In the genomic region with DNA sequence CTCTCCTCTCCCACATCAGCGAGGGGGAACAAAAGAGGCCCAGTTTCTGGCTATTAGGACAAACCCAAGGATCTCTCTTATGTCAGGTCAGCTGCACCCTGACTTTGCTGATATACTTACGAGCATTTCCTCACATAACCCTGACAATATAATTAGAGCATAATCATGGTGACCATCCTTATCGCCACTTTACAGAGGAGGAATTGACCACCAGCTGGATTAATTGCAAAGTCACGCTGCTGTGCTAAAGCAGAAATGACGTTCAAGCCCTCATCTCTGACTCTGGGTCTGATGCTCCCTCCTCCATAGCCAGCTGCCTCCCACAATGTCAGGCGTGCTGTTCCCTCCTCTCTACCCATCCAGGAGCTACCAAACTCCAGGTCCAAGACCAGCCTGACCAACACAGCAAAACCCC, we compare ENCODE assay signal across 1 cellular context.
TF ChIP-seq lines count a peak whose summit lies in the region.

No MANE protein-coding gene starts in this region.

TF ChIP-seq in K562, 482 proteins besides CTCF, POLR2A, EP300 and RAD21 (continued from another document and continues in another):
- TF ChIP-seq, protein P1, sequence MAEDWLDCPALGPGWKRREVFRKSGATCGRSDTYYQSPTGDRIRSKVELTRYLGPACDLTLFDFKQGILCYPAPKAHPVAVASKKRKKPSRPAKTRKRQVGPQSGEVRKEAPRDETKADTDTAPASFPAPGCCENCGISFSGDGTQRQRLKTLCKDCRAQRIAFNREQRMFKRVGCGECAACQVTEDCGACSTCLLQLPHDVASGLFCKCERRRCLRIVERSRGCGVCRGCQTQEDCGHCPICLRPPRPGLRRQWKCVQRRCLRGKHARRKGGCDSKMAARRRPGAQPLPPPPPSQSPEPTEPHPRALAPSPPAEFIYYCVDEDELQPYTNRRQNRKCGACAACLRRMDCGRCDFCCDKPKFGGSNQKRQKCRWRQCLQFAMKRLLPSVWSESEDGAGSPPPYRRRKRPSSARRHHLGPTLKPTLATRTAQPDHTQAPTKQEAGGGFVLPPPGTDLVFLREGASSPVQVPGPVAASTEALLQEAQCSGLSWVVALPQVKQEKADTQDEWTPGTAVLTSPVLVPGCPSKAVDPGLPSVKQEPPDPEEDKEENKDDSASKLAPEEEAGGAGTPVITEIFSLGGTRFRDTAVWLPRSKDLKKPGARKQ (CRISPR knock-in tag; IDR thresholded peaks at IDR 0.05) = no peak
- TF ChIP-seq, protein P2, sequence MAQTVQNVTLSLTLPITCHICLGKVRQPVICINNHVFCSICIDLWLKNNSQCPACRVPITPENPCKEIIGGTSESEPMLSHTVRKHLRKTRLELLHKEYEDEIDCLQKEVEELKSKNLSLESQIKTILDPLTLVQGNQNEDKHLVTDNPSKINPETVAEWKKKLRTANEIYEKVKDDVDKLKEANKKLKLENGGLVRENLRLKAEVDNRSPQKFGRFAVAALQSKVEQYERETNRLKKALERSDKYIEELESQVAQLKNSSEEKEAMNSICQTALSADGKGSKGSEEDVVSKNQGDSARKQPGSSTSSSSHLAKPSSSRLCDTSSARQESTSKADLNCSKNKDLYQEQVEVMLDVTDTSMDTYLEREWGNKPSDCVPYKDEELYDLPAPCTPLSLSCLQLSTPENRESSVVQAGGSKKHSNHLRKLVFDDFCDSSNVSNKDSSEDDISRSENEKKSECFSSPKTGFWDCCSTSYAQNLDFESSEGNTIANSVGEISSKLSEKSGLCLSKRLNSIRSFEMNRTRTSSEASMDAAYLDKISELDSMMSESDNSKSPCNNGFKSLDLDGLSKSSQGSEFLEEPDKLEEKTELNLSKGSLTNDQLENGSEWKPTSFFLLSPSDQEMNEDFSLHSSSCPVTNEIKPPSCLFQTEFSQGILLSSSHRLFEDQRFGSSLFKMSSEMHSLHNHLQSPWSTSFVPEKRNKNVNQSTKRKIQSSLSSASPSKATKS (CRISPR knock-in tag; IDR thresholded peaks at IDR 0.05) = no peak
- TF ChIP-seq E2F4 (CRISPR knock-in tag; IDR thresholded peaks at IDR 0.05; ENCODE audit: low read depth) (no peak), RBM25 (IDR thresholded peaks at IDR 0.05; ENCODE audit: low read depth, low read length, severe bottlenecking) (no peak), SRSF9 (IDR thresholded peaks at IDR 0.05; ENCODE audit: borderline replicate concordance, low read depth, low read length) (no peak), CTBP1 (IDR thresholded peaks at IDR 0.05; ENCODE audit: borderline replicate concordance) (peak; percentile 71; the same call in 1 of the 2 replicates), U2AF2 (optimal IDR thresholded peaks at IDR 0.05; ENCODE audit: low read depth, low read length) (no peak), SNRNP70 (optimal IDR thresholded peaks at IDR 0.05; ENCODE audit: low read depth, low read length) (no peak), ZNF740 (CRISPR knock-in tag; IDR thresholded peaks at IDR 0.05) (no peak), ZNF740 (tag; IDR thresholded peaks at IDR 0.05) (no peak), ZNF445 (CRISPR knock-in tag; IDR thresholded peaks at IDR 0.05; ENCODE audit: low read depth) (no peak), STAG1 (CRISPR knock-in tag; IDR thresholded peaks at IDR 0.05; ENCODE audit: borderline replicate concordance) (no peak), CREB3L1 (IDR thresholded peaks at IDR 0.05; ENCODE audit: borderline replicate concordance, low read depth) (no peak), POLR2B (IDR thresholded peaks at IDR 0.05; ENCODE audit: low read depth, partially characterized antibody) (no peak), PRPF4 (IDR thresholded peaks at IDR 0.05; ENCODE audit: insufficient read depth, low read depth, low read length, poor library complexity, severe bottlenecking) (no peak), GABPB1 (CRISPR knock-in tag; IDR thresholded peaks at IDR 0.05) (no peak), SNIP1 (IDR thresholded peaks at IDR 0.05; ENCODE audit: low read depth) (no peak), GATAD2B (IDR thresholded peaks at IDR 0.05; ENCODE audit: borderline replicate concordance) (0 out of 2 replicates have a peak, but pooled peaks have one; percentile 25), THRA (IDR thresholded peaks at IDR 0.05) (peak; percentile 80), E2F3 (CRISPR knock-in tag; IDR thresholded peaks at IDR 0.05) (no peak), XRCC4 (IDR thresholded peaks at IDR 0.05; ENCODE audit: extremely low read depth, insufficient read depth, insufficient read length) (no peak), ZFP1 (CRISPR knock-in tag; IDR thresholded peaks at IDR 0.05) (no peak), ZBTB5 (IDR thresholded peaks at IDR 0.05) (no peak), BDP1 (IDR thresholded peaks at IDR 0.05; ENCODE audit: insufficient read depth, insufficient read length) (no peak), RUNX1 (IDR thresholded peaks at IDR 0.05; ENCODE audit: low read depth) (no peak), YBX1 (IDR thresholded peaks at IDR 0.05) (no peak), SPI1 (IDR thresholded peaks at IDR 0.05; ENCODE audit: borderline replicate concordance, low read depth, low read length) (0 out of 2 replicates have a peak, but pooled peaks have one; percentile 12)
- TF ChIP-seq, protein P3, sequence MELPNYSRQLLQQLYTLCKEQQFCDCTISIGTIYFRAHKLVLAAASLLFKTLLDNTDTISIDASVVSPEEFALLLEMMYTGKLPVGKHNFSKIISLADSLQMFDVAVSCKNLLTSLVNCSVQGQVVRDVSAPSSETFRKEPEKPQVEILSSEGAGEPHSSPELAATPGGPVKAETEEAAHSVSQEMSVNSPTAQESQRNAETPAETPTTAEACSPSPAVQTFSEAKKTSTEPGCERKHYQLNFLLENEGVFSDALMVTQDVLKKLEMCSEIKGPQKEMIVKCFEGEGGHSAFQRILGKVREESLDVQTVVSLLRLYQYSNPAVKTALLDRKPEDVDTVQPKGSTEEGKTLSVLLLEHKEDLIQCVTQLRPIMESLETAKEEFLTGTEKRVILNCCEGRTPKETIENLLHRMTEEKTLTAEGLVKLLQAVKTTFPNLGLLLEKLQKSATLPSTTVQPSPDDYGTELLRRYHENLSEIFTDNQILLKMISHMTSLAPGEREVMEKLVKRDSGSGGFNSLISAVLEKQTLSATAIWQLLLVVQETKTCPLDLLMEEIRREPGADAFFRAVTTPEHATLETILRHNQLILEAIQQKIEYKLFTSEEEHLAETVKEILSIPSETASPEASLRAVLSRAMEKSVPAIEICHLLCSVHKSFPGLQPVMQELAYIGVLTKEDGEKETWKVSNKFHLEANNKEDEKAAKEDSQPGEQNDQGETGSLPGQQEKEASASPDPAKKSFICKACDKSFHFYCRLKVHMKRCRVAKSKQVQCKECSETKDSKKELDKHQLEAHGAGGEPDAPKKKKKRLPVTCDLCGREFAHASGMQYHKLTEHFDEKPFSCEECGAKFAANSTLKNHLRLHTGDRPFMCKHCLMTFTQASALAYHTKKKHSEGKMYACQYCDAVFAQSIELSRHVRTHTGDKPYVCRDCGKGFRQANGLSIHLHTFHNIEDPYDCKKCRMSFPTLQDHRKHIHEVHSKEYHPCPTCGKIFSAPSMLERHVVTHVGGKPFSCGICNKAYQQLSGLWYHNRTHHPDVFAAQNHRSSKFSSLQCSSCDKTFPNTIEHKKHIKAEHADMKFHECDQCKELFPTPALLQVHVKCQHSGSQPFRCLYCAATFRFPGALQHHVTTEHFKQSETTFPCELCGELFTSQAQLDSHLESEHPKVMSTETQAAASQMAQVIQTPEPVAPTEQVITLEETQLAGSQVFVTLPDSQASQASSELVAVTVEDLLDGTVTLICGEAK (IDR thresholded peaks at IDR 0.05) = no peak
- TF ChIP-seq, protein P3 (CRISPR knock-in tag; IDR thresholded peaks at IDR 0.05) = no peak
- TF ChIP-seq, protein P4, sequence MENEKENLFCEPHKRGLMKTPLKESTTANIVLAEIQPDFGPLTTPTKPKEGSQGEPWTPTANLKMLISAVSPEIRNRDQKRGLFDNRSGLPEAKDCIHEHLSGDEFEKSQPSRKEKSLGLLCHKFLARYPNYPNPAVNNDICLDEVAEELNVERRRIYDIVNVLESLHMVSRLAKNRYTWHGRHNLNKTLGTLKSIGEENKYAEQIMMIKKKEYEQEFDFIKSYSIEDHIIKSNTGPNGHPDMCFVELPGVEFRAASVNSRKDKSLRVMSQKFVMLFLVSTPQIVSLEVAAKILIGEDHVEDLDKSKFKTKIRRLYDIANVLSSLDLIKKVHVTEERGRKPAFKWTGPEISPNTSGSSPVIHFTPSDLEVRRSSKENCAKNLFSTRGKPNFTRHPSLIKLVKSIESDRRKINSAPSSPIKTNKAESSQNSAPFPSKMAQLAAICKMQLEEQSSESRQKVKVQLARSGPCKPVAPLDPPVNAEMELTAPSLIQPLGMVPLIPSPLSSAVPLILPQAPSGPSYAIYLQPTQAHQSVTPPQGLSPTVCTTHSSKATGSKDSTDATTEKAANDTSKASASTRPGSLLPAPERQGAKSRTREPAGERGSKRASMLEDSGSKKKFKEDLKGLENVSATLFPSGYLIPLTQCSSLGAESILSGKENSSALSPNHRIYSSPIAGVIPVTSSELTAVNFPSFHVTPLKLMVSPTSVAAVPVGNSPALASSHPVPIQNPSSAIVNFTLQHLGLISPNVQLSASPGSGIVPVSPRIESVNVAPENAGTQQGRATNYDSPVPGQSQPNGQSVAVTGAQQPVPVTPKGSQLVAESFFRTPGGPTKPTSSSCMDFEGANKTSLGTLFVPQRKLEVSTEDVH (IDR thresholded peaks at IDR 0.05; ENCODE audit: low read depth, partially characterized antibody) = no peak
